In the genomic region with DNA sequence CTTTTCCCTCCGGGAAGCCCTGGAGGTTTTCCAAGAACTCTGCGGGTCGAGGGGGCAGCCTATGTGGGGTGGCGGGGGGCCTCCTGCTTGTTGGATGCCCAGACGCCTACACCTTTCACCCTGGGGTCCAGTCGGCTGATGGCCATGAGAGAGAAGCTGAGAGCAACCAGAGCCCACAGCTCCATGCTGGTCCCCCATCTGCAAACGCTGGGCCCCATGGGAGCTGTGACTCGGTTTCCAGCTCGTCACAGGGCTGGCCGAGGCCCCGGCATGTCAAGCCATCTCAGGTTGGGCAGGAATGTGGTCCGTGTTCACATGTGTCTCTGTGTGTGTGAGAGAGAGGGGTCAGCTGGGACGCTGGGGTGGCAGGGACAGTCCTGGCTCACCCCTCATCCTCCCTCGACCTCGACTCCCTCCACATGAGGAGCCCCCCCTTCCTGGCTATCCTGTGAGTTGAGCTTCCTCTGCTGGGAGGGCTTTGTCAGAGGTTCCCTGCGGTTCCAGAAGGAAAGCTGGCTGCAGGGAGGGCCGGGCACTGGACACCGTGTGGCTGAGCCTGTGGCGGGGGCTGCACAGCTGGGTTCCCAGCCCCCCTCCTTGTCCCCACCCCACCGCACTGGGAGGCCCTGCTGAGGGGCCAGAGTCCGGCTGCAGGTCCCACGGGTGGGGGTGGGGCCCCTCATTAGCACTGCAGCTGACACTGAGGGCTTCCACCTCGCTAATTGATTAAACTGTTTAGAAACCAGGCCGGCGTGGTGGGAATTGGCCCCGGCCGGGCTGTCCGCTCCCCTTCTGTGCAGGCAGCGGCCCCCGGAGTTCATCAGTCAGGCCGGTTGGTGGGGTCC, we compare ENCODE assay signal across 17 cellular contexts. TPM values are rescaled to one million over a fixed set of nuclear protein-coding genes. Genes with fewer than 3 reads are reported as not detected.
A peak's percentile ranks its signal among the peaks of the same experiment; 100 is the strongest.
DNase-seq lines count a peak whose midpoint lies in the region; ATAC-seq and TF ChIP-seq lines count a peak whose summit lies in the region.
"Had no signal": no experiment of that assay in that cellular context is flagged by ENCODE, and none has a peak within 500 bp of the region (broad histone marks: within the 10 kb centered on the region; RNA-seq: fewer than 3 reads in every experiment).

No MANE protein-coding gene starts in this region.

- H3K4me1 ChIP-seq in heart left ventricle: peaks cover 0 to 45% (median 36%) of the 10 kb centered on the region in 12 donors
- peaks cover 60% of the 10 kb centered on the region for H3K4me1 ChIP-seq in vagina

- no peak for DNase-seq in natural killer cell
- no peak for DNase-seq in natural killer cell treated with Interleukin-12 subunit alpha and Interleukin-12 subunit beta and Interleukin-15 and Interleukin-18, amount 100 ng/mL, for 72 hours (ENCODE audit: low spot score)
- no peak for DNase-seq in heart left ventricle
- DNase-seq in omental fat pad (ENCODE audit: low spot score): no peak
- DNase-seq in vagina (ENCODE audit: extremely low spot score in 2 of 2): no peak
- DNase-seq in HuH-7.5 (ENCODE audit: low spot score): no peak
- DNase-seq in SKM-1 treated with dmso at 0.1 percent for 144 hours (lab: John Stamatoyannopoulos, UW; ENCODE audit: unreplicated experiment): no peak
- DNase-seq: activated CD4-positive, alpha-beta T cell treated with anti-CD3 and anti-CD28 coated beads, Interleukin-2, amount 10 ng/mL, durations not matched to agents 24 days and 14 days; activated T-cell treated with anti-CD3 and anti-CD28 coated beads, Interleukin-2, amount 50 U/mL, for 4 hours; amniotic stem cell; effector CD8-positive, alpha-beta T cell; NCI-H2081 treated with DMSO at 0.1 percent for 48 hours; NCI-H69; stimulated activated CD4-positive, alpha-beta T cell treated with anti-CD3 and anti-CD28 coated beads, Interleukin-2, amount 100 ng/mL, for 48 hours; T-helper 9 cell had no signal

- H3K9me3 Mint-ChIP-seq in natural killer cell: no peaks in the 10 kb centered on the region
- H3K9me3 Mint-ChIP-seq in natural killer cell treated with Interleukin-12 subunit alpha and Interleukin-12 subunit beta and Interleukin-15 and Interleukin-18, amount 100 ng/mL, for 72 hours: no peaks in the 10 kb centered on the region
- H3K9me3 Mint-ChIP-seq: activated CD4-positive, alpha-beta T cell treated with anti-CD3 and anti-CD28 coated beads, Interleukin-2, amount 10 ng/mL, durations not matched to agents 24 days and 14 days; activated T-cell treated with anti-CD3 and anti-CD28 coated beads, Interleukin-2, amount 50 U/mL, for 4 hours had no signal

- H3K36me3 ChIP-seq in heart left ventricle (peaks cover 0 to 29% (median 26%) of the 10 kb centered on the region in 9 donors), vagina (peaks cover 0 to 32% of the 10 kb centered on the region in 2 donors)

- peak overlapping the region; percentile 72 to 78 for H3K27ac Mint-ChIP-seq in natural killer cell
- H3K27ac Mint-ChIP-seq in natural killer cell treated with Interleukin-12 subunit alpha and Interleukin-12 subunit beta and Interleukin-15 and Interleukin-18, amount 100 ng/mL, for 72 hours: no peak overlapping the region
- H3K27ac Mint-ChIP-seq: activated CD4-positive, alpha-beta T cell treated with anti-CD3 and anti-CD28 coated beads, Interleukin-2, amount 10 ng/mL, durations not matched to agents 24 days and 14 days had no signal

- H3K4me1 Mint-ChIP-seq in natural killer cell: peaks cover 13 to 52% of the 10 kb centered on the region in 2 donors
- H3K4me1 Mint-ChIP-seq in natural killer cell treated with Interleukin-12 subunit alpha and Interleukin-12 subunit beta and Interleukin-15 and Interleukin-18, amount 100 ng/mL, for 72 hours (ENCODE audit: low read depth in 2 of 2): peaks cover 0 to 13% of the 10 kb centered on the region in 2 donors
- H3K4me1 Mint-ChIP-seq: activated CD4-positive, alpha-beta T cell treated with anti-CD3 and anti-CD28 coated beads, Interleukin-2, amount 10 ng/mL, durations not matched to agents 24 days and 14 days had no signal

- H3K27me3 ChIP-seq in heart left ventricle (peaks cover 0 to 17% (median 0%) of the 10 kb centered on the region in 9 donors), vagina (no peaks in the 10 kb centered on the region)

- intact Hi-C loops in natural killer cell (cut with micrococcal nuclease): no loop called here
- intact Hi-C loops in heart left ventricle (cut with DNase I): no loop called here
- intact Hi-C loops in vagina (cut with DNase I): no loop called here

- H3K27me3 Mint-ChIP-seq in natural killer cell (ENCODE audit: low read depth in 2 of 2): no peaks in the 10 kb centered on the region
- peaks cover 0 to 2% of the 10 kb centered on the region in 2 donors for H3K27me3 Mint-ChIP-seq in natural killer cell treated with Interleukin-12 subunit alpha and Interleukin-12 subunit beta and Interleukin-15 and Interleukin-18, amount 100 ng/mL, for 72 hours

- no peaks in the 10 kb centered on the region for H3K9me3 ChIP-seq in heart left ventricle
- no peaks in the 10 kb centered on the region for H3K9me3 ChIP-seq in vagina
- H3K9me3 ChIP-seq: A549 had no signal

- TF ChIP-seq POLR2A in heart left ventricle (IDR thresholded peaks at IDR 0.05) (no peak), vagina (IDR thresholded peaks at IDR 0.05) (no peak)

- H3K4me3 Mint-ChIP-seq in natural killer cell: peak overlapping the region; percentile 53
- H3K4me3 Mint-ChIP-seq in natural killer cell treated with Interleukin-12 subunit alpha and Interleukin-12 subunit beta and Interleukin-15 and Interleukin-18, amount 100 ng/mL, for 72 hours: no peak overlapping the region
- H3K4me3 Mint-ChIP-seq: activated CD4-positive, alpha-beta T cell treated with anti-CD3 and anti-CD28 coated beads, Interleukin-2, amount 10 ng/mL, durations not matched to agents 24 days and 14 days; activated T-cell treated with anti-CD3 and anti-CD28 coated beads, Interleukin-2, amount 50 U/mL, for 4 hours had no signal

- no peak overlapping the region for H3K4me3 ChIP-seq in heart left ventricle
- peak overlapping the region in 1 of 2 donors; percentile 16 for H3K4me3 ChIP-seq in vagina
- H3K4me3 ChIP-seq: A549 had no signal

- TF ChIP-seq CTCF in natural killer cell (IDR thresholded peaks at IDR 0.05) (no peak), heart left ventricle (IDR thresholded peaks at IDR 0.05) (no peak), omental fat pad (IDR thresholded peaks at IDR 0.05) (no peak), vagina (IDR thresholded peaks at IDR 0.05) (no peak)

- ATAC-seq in natural killer cell (peak in 2 of 3 donors; percentile 3 to 4), heart left ventricle (peak; percentile 2 to 9 (median 4)), omental fat pad (ENCODE audit: low FRiP score) (peak; percentile 24), HG03354 (IDR thresholded peaks at IDR 0.05; ENCODE audit: poor library complexity, severe bottlenecking, unreplicated experiment) (no peak)
- no peak for ATAC-seq in natural killer cell treated with Interleukin-12 subunit alpha and Interleukin-12 subunit beta and Interleukin-15 and Interleukin-18, amount 100 ng/mL, for 72 hours

- whole genome bisulfite sequencing in heart left ventricle, 4 donors: 31 to 37% (median 35%) methylated on average over 13 to 31 of the region's 31 CpGs

- H3K27ac ChIP-seq in heart left ventricle: peak overlapping the region in 8 of 12 donors; percentile 64 to 86 (median 79)
- peak overlapping the region; percentile 73 for H3K27ac ChIP-seq in vagina
- H3K27ac ChIP-seq: A549 had no signal

- H3K36me3 Mint-ChIP-seq in natural killer cell: no peaks in the 10 kb centered on the region
- H3K36me3 Mint-ChIP-seq in natural killer cell treated with Interleukin-12 subunit alpha and Interleukin-12 subunit beta and Interleukin-15 and Interleukin-18, amount 100 ng/mL, for 72 hours: peaks cover 5% of the 10 kb centered on the region

RNA-seq across cellular contexts. Expression of gene METRNL, which starts 19.1 kb away (rescaled TPM):
- total RNA-seq in natural killer cell: 100 to 1,000 TPM; 227 to 390 (median 325) TPM
- 100 to 1,000 TPM; 179 to 208 TPM for total RNA-seq in natural killer cell treated with Interleukin-12 subunit alpha and Interleukin-12 subunit beta and Interleukin-15 and Interleukin-18, amount 100 ng/mL, for 72 hours
- 100 to 1,000 TPM in 1 of 9 donors, 10 to 100 TPM in 8; 60.6 to 121 (median 79.5) TPM for total RNA-seq in heart left ventricle
- 100 to 1,000 TPM in 1 of 2 donors, 10 to 100 TPM in 1; 59.4 to 144 TPM for polyA plus RNA-seq in heart left ventricle
- 100 to 1,000 TPM in 2 of 4 donors, 10 to 100 TPM in 2; 68.4 to 271 (median 99.9) TPM for total RNA-seq in omental fat pad
- total RNA-seq in vagina: 156 TPM

Comparison
In these comparisons a context has a peak if more than half of its experiments do, and no peak if none do; other contexts are left out.
1. ATAC-seq: peak in natural killer cell (2 of 3), heart left ventricle (4 of 4) and omental fat pad (single experiment); none in natural killer cell treated with Interleukin-12 subunit alpha and Interleukin-12 subunit beta and Interleukin-15 and Interleukin-18, amount 100 ng/mL, for 72 hours (0 of 2) and HG03354 (single experiment).
2. H3K27ac Mint-ChIP-seq: peak in natural killer cell (2 of 2); none in natural killer cell treated with Interleukin-12 subunit alpha and Interleukin-12 subunit beta and Interleukin-15 and Interleukin-18, amount 100 ng/mL, for 72 hours (0 of 2).